20 cellular contexts compared by ENCODE assay signal in genomic region chr16:85502357-85502756, GRCh38.
DNase-seq lines count a peak whose midpoint lies in the region; ATAC-seq and TF ChIP-seq lines count a peak whose summit lies in the region.
"Had no signal": no experiment of that assay in that cellular context is flagged by ENCODE, and none has a peak within 500 bp of the region (broad histone marks: within the 10 kb centered on the region; RNA-seq: fewer than 3 reads in every experiment).

No MANE protein-coding gene starts in this region.

- POLR2A ChIA-PET in WTC11 (lab: Charles Lee), result no interaction called here

- no peak for DNase-seq in cardiac muscle cell (ENCODE audit: low read depth in 1 of 2, low spot score in 1 of 2)
- DNase-seq in heart right ventricle, result no peak
- DNase-seq in WTC11 (ENCODE audit: low spot score), result no peak
- no peak for DNase-seq in glutamatergic neuron
- no peak for DNase-seq in progenitor cell of endocrine pancreas (ENCODE audit: low spot score, unreplicated experiment)
- no peak for DNase-seq in HT-29 (ENCODE audit: low spot score)
- DNase-seq in activated T-helper 2 cell treated with anti-CD3 and anti-CD28 coated beads, Interferon-gamma antibody, Interleukin-2, Interleukin-4, amounts not matched to agents 10 μg/mL and 5 μg/mL and 100 μg/mL, durations not matched to agents 14 hours and 24 hours and 36 hours (ENCODE audit: low spot score), result no peak
- DNase-seq in NCI-H1048 (lab: John Stamatoyannopoulos, UW), result no peak
- DNase-seq: CD4-positive, CD25-positive, alpha-beta regulatory T cell; Kasumi-1; NCI-H1694; NCI-H2029 treated with DMSO at 0.1 percent for 48 hours; NCI-H446 treated with DMSO at 0.1 percent for 48 hours; NCI-H526; NCI-H82; SHP77; SW 1271 had no signal

- H3K9me3 Mint-ChIP-seq in WTC11 (no peaks in the 10 kb centered on the region), glutamatergic neuron (ENCODE audit: unreplicated experiment) (peaks cover 15% of the 10 kb centered on the region), progenitor cell of endocrine pancreas (ENCODE audit: low read depth) (no peaks in the 10 kb centered on the region)
- no peaks in the 10 kb centered on the region for H3K9me3 Mint-ChIP-seq in activated T-helper 2 cell treated with anti-CD3 and anti-CD28 coated beads, Interferon-gamma antibody, Interleukin-2, Interleukin-4, amounts not matched to agents 10 μg/mL and 5 μg/mL and 100 μg/mL, durations not matched to agents 14 hours and 24 hours and 36 hours
- H3K9me3 Mint-ChIP-seq: CD4-positive, CD25-positive, alpha-beta regulatory T cell had no signal

- ATAC-seq in heart right ventricle (no peak), WTC11 (no peak; the same call in 1 of the 2 replicates)
- ATAC-seq: Panc1 had no signal

- H3K36me3 ChIP-seq in cardiac muscle cell, result no peaks in the 10 kb centered on the region
- H3K36me3 ChIP-seq in heart right ventricle, result no peaks in the 10 kb centered on the region

- intact Hi-C loops in heart right ventricle (cut with DNase I), result no loop called here
- intact Hi-C loops in activated T-helper 2 cell treated with anti-CD3 and anti-CD28 coated beads, Interferon-gamma antibody, Interleukin-2, Interleukin-4, amounts not matched to agents 10 μg/mL and 5 μg/mL and 100 μg/mL, durations not matched to agents 14 hours and 24 hours and 36 hours (cut with micrococcal nuclease), result no loop called here

- H3K27ac Mint-ChIP-seq in WTC11 (peak overlapping the region; percentile 54), glutamatergic neuron (ENCODE audit: unreplicated experiment) (peak overlapping the region; percentile 44), progenitor cell of endocrine pancreas (peak overlapping the region; percentile 59)
- no peak overlapping the region for H3K27ac Mint-ChIP-seq in activated T-helper 2 cell treated with anti-CD3 and anti-CD28 coated beads, Interferon-gamma antibody, Interleukin-2, Interleukin-4, amounts not matched to agents 10 μg/mL and 5 μg/mL and 100 μg/mL, durations not matched to agents 14 hours and 24 hours and 36 hours
- H3K27ac Mint-ChIP-seq: CD4-positive, CD25-positive, alpha-beta regulatory T cell had no signal

- peak overlapping the region; percentile 84 for H3K27ac ChIP-seq in cardiac muscle cell
- H3K27ac ChIP-seq in heart right ventricle, result no peak overlapping the region
- H3K27ac ChIP-seq: HL-60, RWPE1 had no signal

- H3K4me3 Mint-ChIP-seq in WTC11, result no peak overlapping the region
- no peak overlapping the region for H3K4me3 Mint-ChIP-seq in glutamatergic neuron (ENCODE audit: unreplicated experiment)
- no peak overlapping the region for H3K4me3 Mint-ChIP-seq in progenitor cell of endocrine pancreas (ENCODE audit: low read depth)
- no peak overlapping the region for H3K4me3 Mint-ChIP-seq in activated T-helper 2 cell treated with anti-CD3 and anti-CD28 coated beads, Interferon-gamma antibody, Interleukin-2, Interleukin-4, amounts not matched to agents 10 μg/mL and 5 μg/mL and 100 μg/mL, durations not matched to agents 14 hours and 24 hours and 36 hours (ENCODE audit: low read depth)
- H3K4me3 Mint-ChIP-seq: CD4-positive, CD25-positive, alpha-beta regulatory T cell had no signal

- H3K4me1 Mint-ChIP-seq in WTC11, result peaks cover 15% of the 10 kb centered on the region
- peaks cover 57% of the 10 kb centered on the region for H3K4me1 Mint-ChIP-seq in glutamatergic neuron (ENCODE audit: low read depth, unreplicated experiment)
- peaks cover 12% of the 10 kb centered on the region for H3K4me1 Mint-ChIP-seq in progenitor cell of endocrine pancreas (ENCODE audit: low read depth)
- H3K4me1 Mint-ChIP-seq in activated T-helper 2 cell treated with anti-CD3 and anti-CD28 coated beads, Interferon-gamma antibody, Interleukin-2, Interleukin-4, amounts not matched to agents 10 μg/mL and 5 μg/mL and 100 μg/mL, durations not matched to agents 14 hours and 24 hours and 36 hours (ENCODE audit: low read depth), result no peaks in the 10 kb centered on the region
- H3K4me1 Mint-ChIP-seq: CD4-positive, CD25-positive, alpha-beta regulatory T cell had no signal

- peaks cover 17% of the 10 kb centered on the region for H3K4me1 ChIP-seq in cardiac muscle cell (ENCODE audit: low read depth)
- peaks cover 0 to 21% (median 13%) of the 10 kb centered on the region in 9 donors for H3K4me1 ChIP-seq in heart right ventricle

- H3K27me3 ChIP-seq in cardiac muscle cell, result no peaks in the 10 kb centered on the region
- no peaks in the 10 kb centered on the region for H3K27me3 ChIP-seq in heart right ventricle

- no peaks in the 10 kb centered on the region for H3K9me3 ChIP-seq in cardiac muscle cell (ENCODE audit: low read depth)
- H3K9me3 ChIP-seq in heart right ventricle, result no peaks in the 10 kb centered on the region

- H3K4me3 ChIP-seq in cardiac muscle cell, result no peak overlapping the region
- no peak overlapping the region for H3K4me3 ChIP-seq in heart right ventricle

- TF ChIP-seq CTCF in cardiac muscle cell (IDR thresholded peaks at IDR 0.05; ENCODE audit: low read depth, low read length) (no peak), heart right ventricle (IDR thresholded peaks at IDR 0.05) (no peak), WTC11 (IDR thresholded peaks at IDR 0.05) (no peak), glutamatergic neuron (IDR thresholded peaks at IDR 0.05; ENCODE audit: partially characterized antibody, unreplicated experiment) (no peak), progenitor cell of endocrine pancreas (IDR thresholded peaks at IDR 0.05; ENCODE audit: unreplicated experiment) (no peak)

- WGBS in heart right ventricle, 2 donors, result 84 to 85% methylated on average over 11 of the region's 11 CpGs

- H3K36me3 Mint-ChIP-seq in WTC11 (no peaks in the 10 kb centered on the region), glutamatergic neuron (ENCODE audit: unreplicated experiment) (no peaks in the 10 kb centered on the region), progenitor cell of endocrine pancreas (ENCODE audit: insufficient read depth) (no peaks in the 10 kb centered on the region)
- H3K36me3 Mint-ChIP-seq in activated T-helper 2 cell treated with anti-CD3 and anti-CD28 coated beads, Interferon-gamma antibody, Interleukin-2, Interleukin-4, amounts not matched to agents 10 μg/mL and 5 μg/mL and 100 μg/mL, durations not matched to agents 14 hours and 24 hours and 36 hours (ENCODE audit: low read depth), result no peaks in the 10 kb centered on the region
- H3K36me3 Mint-ChIP-seq: CD4-positive, CD25-positive, alpha-beta regulatory T cell had no signal

- CTCF ChIA-PET in WTC11 (lab: Charles Lee), result interaction anchor here (0.6 to 3.5 kb wide), 13 partner anchors 9 to 852 kb away, joined by 3 to 25 read pairs (median 3); no protein-coding TSS in a partner anchor

- H3K27me3 Mint-ChIP-seq in WTC11 (ENCODE audit: low read depth), result no peaks in the 10 kb centered on the region
- peaks cover 6% of the 10 kb centered on the region for H3K27me3 Mint-ChIP-seq in glutamatergic neuron (ENCODE audit: unreplicated experiment)
- H3K27me3 Mint-ChIP-seq in progenitor cell of endocrine pancreas, result peaks cover 6% of the 10 kb centered on the region
- H3K27me3 Mint-ChIP-seq in activated T-helper 2 cell treated with anti-CD3 and anti-CD28 coated beads, Interferon-gamma antibody, Interleukin-2, Interleukin-4, amounts not matched to agents 10 μg/mL and 5 μg/mL and 100 μg/mL, durations not matched to agents 14 hours and 24 hours and 36 hours (ENCODE audit: low read depth), result no peaks in the 10 kb centered on the region
- H3K27me3 Mint-ChIP-seq: CD4-positive, CD25-positive, alpha-beta regulatory T cell had no signal

TF ChIP-seq in WTC11, 78 proteins besides CTCF, POLR2A, EP300 and RAD21:
- no peak for TF ChIP-seq HMGA2 (CRISPR knock-in tag; IDR thresholded peaks at IDR 0.05)
- TF ChIP-seq ZNF425 (CRISPR knock-in tag; conservative IDR thresholded peaks at IDR 0.05), result no peak
- no peak for TF ChIP-seq TP53 (CRISPR knock-in tag; IDR thresholded peaks at IDR 0.05)
- TF ChIP-seq ATF6 (CRISPR knock-in tag; IDR thresholded peaks at IDR 0.05), result no peak
